ENCODE assay signal across 8 cellular contexts in the genomic region with DNA sequence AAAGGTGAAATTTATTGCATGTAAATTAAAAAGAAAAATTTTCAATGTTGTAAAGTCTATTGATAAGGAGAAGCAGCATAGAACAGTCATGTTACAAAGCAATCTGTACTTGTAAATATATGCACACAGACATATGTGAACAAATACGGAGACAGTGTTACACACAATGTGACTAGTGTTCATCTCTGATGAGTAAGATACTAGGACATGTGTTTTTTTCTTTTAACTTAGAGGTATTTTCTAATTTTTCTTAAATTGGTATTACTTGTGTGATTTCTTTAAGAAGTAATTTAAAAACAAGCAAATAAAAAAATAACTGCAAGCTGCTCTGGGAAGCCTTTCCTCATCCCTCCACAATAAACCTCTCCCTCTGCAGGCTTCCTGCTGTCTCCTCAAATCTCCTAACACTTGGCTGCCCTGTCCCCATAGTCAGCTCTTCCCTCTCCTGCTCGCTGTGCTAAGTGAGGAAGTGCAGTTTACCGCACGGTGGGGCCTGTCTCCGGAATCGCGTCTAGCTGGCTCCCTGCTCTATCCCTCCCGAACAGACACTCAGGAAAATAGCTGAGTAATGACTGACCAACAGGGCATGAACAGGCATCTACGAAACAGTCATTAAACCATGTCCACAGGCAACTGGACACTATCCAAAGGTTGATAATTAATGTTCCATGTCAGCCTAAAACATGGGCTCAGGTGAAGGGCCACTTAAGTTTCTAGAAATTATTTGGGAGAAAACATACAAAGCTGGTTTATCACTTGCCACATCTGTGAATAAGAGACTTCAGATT. TPM values are rescaled to one million over a fixed set of nuclear protein-coding genes. Genes with fewer than 3 reads are reported as not detected.
A peak's percentile ranks its signal among the peaks of the same experiment; 100 is the strongest.
DNase-seq lines count a peak whose midpoint lies in the region; ATAC-seq and TF ChIP-seq lines count a peak whose summit lies in the region.

No MANE protein-coding gene starts in this region.

- peaks cover 0 to 4% (median 0%) of the 10 kb centered on the region in 4 donors for H3K36me3 ChIP-seq in stomach

- no peak for TF ChIP-seq EP300 in stomach (IDR thresholded peaks at IDR 0.05)

- intact Hi-C loops in stomach (cut with DNase I; ENCODE audit: low total_unique reads), result no loop called here

- H3K4me1 ChIP-seq in stomach, result peaks cover 10 to 44% (median 29%) of the 10 kb centered on the region in 4 donors

- no peak overlapping the region for H3K4me3 ChIP-seq in stomach

- H3K27me3 ChIP-seq in stomach, result no peaks in the 10 kb centered on the region

- no peak for TF ChIP-seq POLR2A in stomach (IDR thresholded peaks at IDR 0.05)

- ATAC-seq in GM18511 (IDR thresholded peaks at IDR 0.05; ENCODE audit: unreplicated experiment) (no peak), HG03342 (IDR thresholded peaks at IDR 0.05; ENCODE audit: unreplicated experiment) (no peak)

- H3K27ac ChIP-seq in stomach, result peak overlapping the region; percentile 40 to 65 (median 50)

- DNase-seq in EL (peak; percentile 89), NCI-H226 (peak; percentile 91), cerebellum (ENCODE audit: low spot score) (peak; percentile 69), kidney glomerular epithelial cell (lab: John Stamatoyannopoulos, UW) (peak; percentile 95), stomach (peak; percentile 46), SIG-M5 treated with dmso at 0.1 percent for 504 hours (lab: John Stamatoyannopoulos, UW; ENCODE audit: unreplicated experiment) (no peak)

- WGBS in stomach, 5 donors, result 6 to 16% (median 11%) methylated on average over 9 of the region's 9 CpGs

- H3K9me3 ChIP-seq in stomach, result no peaks in the 10 kb centered on the region

- peak in 1 of 7 experiments; percentile 9 for TF ChIP-seq CTCF in stomach (IDR thresholded peaks at IDR 0.05)

RNA-seq across cellular contexts. Expression of gene CMTM4, which starts 35.9 kb away (rescaled TPM):
- total RNA-seq in cerebellum (39.0 TPM), stomach (100 to 1,000 TPM in 3 of 5 donors, 10 to 100 TPM in 2; 10.5 to 244 (median 127) TPM)
- 10 to 100 TPM; 15.1 to 38.2 (median 24.1) TPM for polyA plus RNA-seq in stomach

RNA-seq across cellular contexts. Expression of gene CMTM3, which starts 56.1 kb away (rescaled TPM):
- total RNA-seq in cerebellum (12.7 TPM), stomach (10 to 100 TPM in 1 of 5 donors, 1 to 10 TPM in 1, under 1 TPM in 1, not detected in 2; 0.87 to 10.3 (median 6.5) TPM)
- polyA plus RNA-seq in stomach, result 10 to 100 TPM in 2 of 3 donors, 1 to 10 TPM in 1; 6.7 to 12.2 (median 11.9) TPM
